20 cellular contexts compared by ENCODE assay signal in the genomic region with DNA sequence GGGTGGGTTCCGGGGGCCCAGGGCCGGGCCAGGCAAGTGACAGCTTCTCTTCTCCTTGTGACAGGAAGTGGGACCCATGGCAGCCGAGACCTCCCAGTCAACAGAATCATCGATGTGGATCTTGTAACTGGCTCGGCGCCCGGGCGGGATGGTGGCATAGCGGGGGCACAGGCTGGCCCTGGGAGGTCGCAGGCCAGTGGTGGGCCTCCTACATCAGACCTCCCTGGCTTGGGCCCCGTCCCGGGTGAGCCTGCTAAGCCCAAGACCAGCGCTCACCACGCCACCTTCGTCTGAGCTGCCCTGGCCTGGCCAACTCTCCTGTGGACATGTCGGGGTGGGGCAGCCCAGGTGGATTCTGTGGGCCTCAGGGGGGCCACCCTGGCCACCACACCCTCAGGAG. TPM values are rescaled to one million over a fixed set of nuclear protein-coding genes. Genes with fewer than 3 reads are reported as not detected.
DNase-seq lines count a peak whose midpoint lies in the region; ATAC-seq and TF ChIP-seq lines count a peak whose summit lies in the region.
"Had no signal": no experiment of that assay in that cellular context is flagged by ENCODE, and none has a peak within 500 bp of the region (broad histone marks: within the 10 kb centered on the region; RNA-seq: fewer than 3 reads in every experiment).

No MANE protein-coding gene starts in this region.

- H2BK20ac ChIP-seq in IMR-90 (ENCODE audit: low read depth, low read length) = no peak overlapping the region

- no peak overlapping the region for H4K5ac ChIP-seq in IMR-90 (ENCODE audit: low read depth, low read length)

- no peak for TF ChIP-seq POLR2A in IMR-90 (IDR thresholded peaks at IDR 0.05; ENCODE audit: low read depth, low read length)

- no peak overlapping the region for H3K14ac ChIP-seq in IMR-90 (replicated peaks; ENCODE audit: low read depth, low read length)

- CTCF ChIA-PET in IMR-90 (lab: Yijun Ruan, JAX) = no interaction called here

- peaks cover 7% of the 10 kb centered on the region for H3K27me3 ChIP-seq in left ventricle myocardium inferior (ENCODE audit: low read depth)
- no peaks in the 10 kb centered on the region for H3K27me3 ChIP-seq in IMR-90 (ENCODE audit: control insufficient read depth, insufficient read depth, low read length)
- H3K27me3 ChIP-seq in right cardiac atrium (ENCODE audit: control insufficient read depth, insufficient read depth) = no peaks in the 10 kb centered on the region

- BruUV-seq in IMR-90 (replicated peaks; lab: Mats Ljungman, UMichigan) = no TSS peak

- in situ Hi-C loops in IMR-90 (cut with MboI; ENCODE audit: low sequenced_read_pairs) = no loop called here

- no peak overlapping the region for H3K9ac ChIP-seq in IMR-90 (ENCODE audit: low read depth, low read length)
- H3K9ac ChIP-seq: SK-N-SH had no signal

- no peak overlapping the region for H3K18ac ChIP-seq in IMR-90 (ENCODE audit: low read depth, low read length)

- no peak overlapping the region for H2BK120ac ChIP-seq in IMR-90 (ENCODE audit: low read depth, low read length)

- no peaks in the 10 kb centered on the region for H3K79me1 ChIP-seq in IMR-90 (ENCODE audit: low read depth in 1 of 2, low read length in 2 of 2)

- H3K9me3 ChIP-seq in left ventricle myocardium inferior (replicated peaks) (no peaks in the 10 kb centered on the region), IMR-90 (ENCODE audit: control insufficient read depth, insufficient read depth, low read length) (no peaks in the 10 kb centered on the region), right cardiac atrium (ENCODE audit: control insufficient read depth, low read length) (no peaks in the 10 kb centered on the region)
- H3K9me3 ChIP-seq: SK-N-SH had no signal

- no peak overlapping the region for H3K4me2 ChIP-seq in IMR-90 (ENCODE audit: low read depth, low read length)
- H3K4me2 ChIP-seq: SK-N-SH had no signal

- 86% methylated on average over 6 of the region's 16 CpGs; no CpG with 5 or more reads in 1 of the 2 experiments for WGBS in IMR-90 (ENCODE audit: extremely low coverage in 2 of 2, insufficient read length in 1 of 2), 2 experiments
- 87% methylated on average over 16 of the region's 16 CpGs for WGBS in right cardiac atrium

- no peaks in the 10 kb centered on the region for H3K36me3 ChIP-seq in left ventricle myocardium inferior
- no peaks in the 10 kb centered on the region for H3K36me3 ChIP-seq in IMR-90 (ENCODE audit: control insufficient read depth, insufficient read depth, low read length)

- DNase-seq in Right ventricle myocardium superior = peak; percentile 38
- no peak for DNase-seq in left ventricle myocardium inferior
- DNase-seq in IMR-90 = no peak
- peak in 2 of 3 donors; percentile 34 to 64 for DNase-seq in right cardiac atrium
- no peak for DNase-seq in NCI-H345 treated with DMSO at 0.1 percent for 48 hours (lab: John Stamatoyannopoulos, UW; ENCODE audit: unreplicated experiment)
- DNase-seq: CD4-positive, alpha-beta T cell; GOT3; MV-4-11; NCI-H1417; NCI-H1694 treated with DMSO at 0.1 percent for 48 hours; NCI-H2227 treated with DMSO at 0.1 percent for 48 hours; NCI-H510A; SK-N-SH; SW 1271 had no signal

- H3K4me3 ChIP-seq in left ventricle myocardium inferior (no peak overlapping the region), IMR-90 (ENCODE audit: insufficient read depth, low read depth, low read length) (no peak overlapping the region), right cardiac atrium (ENCODE audit: low read length) (no peak overlapping the region)
- H3K4me3 ChIP-seq: K562 had no signal

- H3K56ac ChIP-seq in IMR-90 (ENCODE audit: extremely low read depth, insufficient read depth, low read length) = no peak overlapping the region

- H2AFZ ChIP-seq in IMR-90 (replicated peaks; ENCODE audit: low read length, poor library complexity) = peak overlapping the region; percentile 23

- H4K20me1 ChIP-seq in IMR-90 (ENCODE audit: insufficient read depth, low read length) = 0 out of 2 replicates have a peak, but pooled peaks cover 5% of the 10 kb centered on the region

- H4K91ac ChIP-seq in IMR-90 (ENCODE audit: insufficient read depth, low read depth, low read length) = no peak overlapping the region

- intact Hi-C loops in Right ventricle myocardium superior (cut with DNase I) (no loop called here), left ventricle myocardium inferior (cut with micrococcal nuclease) (no loop called here), IMR-90 (cut with micrococcal nuclease) (loop anchor here (5.0 kb wide), 1 partner anchor 147 kb away; the partner anchor contains the start of gene RGS12), right cardiac atrium (cut with DNase I) (no loop called here)

- no peak overlapping the region for H2AK5ac ChIP-seq in IMR-90 (ENCODE audit: low read depth, low read length)

- no peak for ATAC-seq in Right ventricle myocardium superior (ENCODE audit: poor library complexity)
- ATAC-seq in IMR-90 (ENCODE audit: low read depth) = no peak
- no peak for ATAC-seq in right cardiac atrium
- no peak for ATAC-seq in GM21717 (IDR thresholded peaks at IDR 0.05; ENCODE audit: unreplicated experiment)
- no peak for ATAC-seq in GM21367 (IDR thresholded peaks at IDR 0.05; ENCODE audit: unreplicated experiment)
- ATAC-seq: K562 had no signal

- dilution Hi-C loops in IMR-90 (cut with HindIII; ENCODE audit: low sequenced_read_pairs, unreplicated experiment) = no loop called here

- H3K9me1 ChIP-seq in IMR-90 (ENCODE audit: insufficient read depth, low read length) = 0 out of 2 replicates have a peak, but pooled peaks cover under 1% of the 10 kb centered on the region

- no peak for TF ChIP-seq RAD21 in IMR-90 (IDR thresholded peaks at IDR 0.05; ENCODE audit: low read length)

- no peak overlapping the region for H2BK15ac ChIP-seq in IMR-90 (ENCODE audit: low read depth, low read length)

- no peak overlapping the region for H3K23ac ChIP-seq in IMR-90 (ENCODE audit: low read depth, low read length)

- H3K27ac ChIP-seq in left ventricle myocardium inferior (replicated peaks) (no peak overlapping the region), IMR-90 (ENCODE audit: insufficient read depth, low read length) (no peak overlapping the region), right cardiac atrium (ENCODE audit: low read length) (no peak overlapping the region)

- H2BK5ac ChIP-seq in IMR-90 (ENCODE audit: low read depth, low read length, poor library complexity, severe bottlenecking) = no peak overlapping the region

- H4K8ac ChIP-seq in IMR-90 (ENCODE audit: low read depth in 2 of 2, low read length in 2 of 2) = no peak overlapping the region

- H3K4ac ChIP-seq in IMR-90 (ENCODE audit: low read depth, low read length) = no peak overlapping the region

- POLR2A ChIA-PET in IMR-90 (lab: Charles Lee; ENCODE audit: unreplicated experiment) = no interaction called here

- H2AK9ac ChIP-seq in IMR-90 (replicated peaks; ENCODE audit: low read depth, low read length, poor library complexity) = no peak overlapping the region

- H3K4me1 ChIP-seq in left ventricle myocardium inferior (peaks cover 6% of the 10 kb centered on the region), IMR-90 (ENCODE audit: control insufficient read depth, insufficient read depth, low read length) (peaks cover 11% of the 10 kb centered on the region), right cardiac atrium (ENCODE audit: control insufficient read depth, insufficient read depth, low read length) (no peaks in the 10 kb centered on the region)

- TF ChIP-seq CTCF in left ventricle myocardium inferior (IDR thresholded peaks at IDR 0.05; ENCODE audit: borderline replicate concordance) = no peak
- TF ChIP-seq CTCF in IMR-90 (conservative IDR thresholded peaks at IDR 0.05; ENCODE audit: low read depth, low read length) = no peak

TF ChIP-seq in IMR-90, 13 proteins besides CTCF, POLR2A, EP300 and RAD21:
- TF ChIP-seq MAFK (IDR thresholded peaks at IDR 0.05; ENCODE audit: low read depth, low read length) (no peak), USF2 (IDR thresholded peaks at IDR 0.05; ENCODE audit: low read depth, low read length) (no peak), FOS (IDR thresholded peaks at IDR 0.05; ENCODE audit: low read depth, low read length) (no peak), RFX5 (IDR thresholded peaks at IDR 0.05; ENCODE audit: low read depth, low read length) (no peak), SMC3 (IDR thresholded peaks at IDR 0.05; ENCODE audit: low read depth, low read length) (no peak), NFE2L2 (IDR thresholded peaks at IDR 0.05; ENCODE audit: low read depth, low read length) (no peak)
TF ChIP-seq in IMR-90: peak in this region for 0.

RNA-seq across cellular contexts. Expression of gene HGFAC, which starts 2.4 kb away (rescaled TPM):
- total RNA-seq in Right ventricle myocardium superior (1.9 TPM), left ventricle myocardium inferior (0.80 TPM), IMR-90 (2012; rRNA removed) (not detected in 2 replicates), right cardiac atrium (under 1 TPM in 3 of 4 donors, not detected in 1; 0.31 to 0.62 (median 0.31) TPM)
- polyA plus RNA-seq in IMR-90 (2012; rRNA removed) (0.05 and 0.23 TPM in 2 replicates), right cardiac atrium (0.14 TPM)
- polyA plus RNA-seq in IMR-90 (2012; cell fraction: cytosol; rRNA removed) = 0.10 TPM in 1 of 2 replicates, not detected in the other
- 1.0 and 3.0 TPM in 2 replicates for polyA plus RNA-seq in IMR-90 (2012; cell fraction: nucleus; rRNA removed; ENCODE audit: low replicate concordance)
- total RNA-seq: A172, HT-29, K562 had no signal
- polyA plus RNA-seq: BJ had no signal

RNA-seq across cellular contexts. Expression of gene DOK7, which starts 23.7 kb away (rescaled TPM):
- total RNA-seq in Right ventricle myocardium superior (33.7 TPM), left ventricle myocardium inferior (46.7 TPM), IMR-90 (2012; rRNA removed) (not detected in 2 replicates), right cardiac atrium (10 to 100 TPM; 28.9 to 40.0 (median 34.5) TPM)
- polyA plus RNA-seq in IMR-90 (2012; rRNA removed) (not detected in 2 replicates), right cardiac atrium (36.3 TPM)
- polyA plus RNA-seq in IMR-90 (2012; cell fraction: cytosol; rRNA removed) = 0.01 TPM in 1 of 2 replicates, not detected in the other
- 0.10 and 0.12 TPM in 2 replicates for polyA plus RNA-seq in IMR-90 (2012; cell fraction: nucleus; rRNA removed; ENCODE audit: low replicate concordance)
- total RNA-seq: CD4-positive, alpha-beta T cell; K562 had no signal
- polyA plus RNA-seq: BJ, K562, SK-N-SH had no signal

Comparison
In these comparisons a context has a peak if more than half of its experiments do, and no peak if none do; other contexts are left out.
1. DNase-seq: peak in Right ventricle myocardium superior (single experiment) and right cardiac atrium (2 of 3); none in left ventricle myocardium inferior (single experiment), IMR-90 (single experiment) and NCI-H345 treated with DMSO at 0.1 percent for 48 hours (single experiment).
2. RNA of gene DOK7, which starts 23.7 kb away (total RNA-seq): 46.7 TPM in left ventricle myocardium inferior (single experiment), 28.9 to 40.0 TPM in right cardiac atrium and 33.7 TPM in Right ventricle myocardium superior (single experiment); not detected in IMR-90; every median in the first group is over 10 times any median in the second.